ENCODE assay signal across 1 cellular context in genomic region chr10:72328829-72329204, GRCh38.
TF ChIP-seq lines count a peak whose summit lies in the region.

No MANE protein-coding gene starts in this region.

TF ChIP-seq in liver, 16 proteins besides CTCF, POLR2A, EP300 and RAD21 (continued from another document):
- TF ChIP-seq REST (IDR thresholded peaks at IDR 0.05) (no peak), GABPA (IDR thresholded peaks at IDR 0.05 in 1 of 2, conservative IDR thresholded peaks at IDR 0.05 in 1 of 2) (no peak), TAF1 (conservative IDR thresholded peaks at IDR 0.05) (no peak)
